Comparison of ENCODE assay signal across 20 cellular contexts in genomic region chr2:30661173-30662107, GRCh38.
DNase-seq lines count a peak whose midpoint lies in the region; ATAC-seq, FAIRE-seq and TF ChIP-seq lines count a peak whose summit lies in the region.
"Had no signal": no experiment of that assay in that cellular context is flagged by ENCODE, and none has a peak within 500 bp of the region (broad histone marks: within the 10 kb centered on the region; RNA-seq: fewer than 3 reads in every experiment).

No MANE protein-coding gene starts in this region.

- peaks cover 4% of the 10 kb centered on the region for H3K9me3 ChIP-seq in GM12878 (replicated peaks; ENCODE audit: control insufficient read depth, insufficient read depth, low read length)
- H3K9me3 ChIP-seq: BE2C had no signal

- CTCF ChIA-PET in GM12878 (lab: Yijun Ruan, JAX) = interaction anchor here (0.9 to 2.2 kb wide), 8 partner anchors 10 to 497 kb away, joined by 3 to 9 read pairs (median 4); no protein-coding TSS in a partner anchor

- no peaks in the 10 kb centered on the region for H3K4me1 ChIP-seq in GM12878 (ENCODE audit: control insufficient read depth, insufficient read depth, low read length)

- H3K79me2 ChIP-seq in GM12878 (ENCODE audit: control insufficient read depth, insufficient read depth, low read length) = no peaks in the 10 kb centered on the region

- H3K9ac ChIP-seq in GM12878 (ENCODE audit: control insufficient read depth, insufficient read depth, low read length) = no peak overlapping the region

- no peak overlapping the region for H3K27ac ChIP-seq in GM12878 (ENCODE audit: control insufficient read depth, insufficient read depth)
- H3K27ac ChIP-seq: 22Rv1 had no signal

- BruUV-seq in GM12878 (replicated peaks; lab: Mats Ljungman, UMichigan) = no TSS peak

- no peak for TF ChIP-seq CTCF in GM12878 (IDR thresholded peaks at IDR 0.05 in 2 of 3, conservative IDR thresholded peaks at IDR 0.05 in 1 of 3; ENCODE audit: control insufficient read depth in 2 of 3, extremely low read depth in 1 of 3, insufficient read depth in 1 of 3, low read depth in 3 of 3, low read length in 3 of 3)

- intact Hi-C loops in GM12878 (cut with micrococcal nuclease; ENCODE audit: unreplicated experiment) = no loop called here

- no peaks in the 10 kb centered on the region for H3K36me3 ChIP-seq in GM12878 (ENCODE audit: control insufficient read depth in 2 of 2, insufficient read depth in 2 of 2, low read length in 1 of 2)
- H3K36me3 ChIP-seq: BE2C had no signal

- POLR2A ChIA-PET in GM12878 (lab: Charles Lee) = interaction anchor here (0.6 kb wide), 1 partner anchor 401 kb away, joined by 3 read pairs; no protein-coding TSS in a partner anchor

- no peak for TF ChIP-seq EP300 in GM12878 (IDR thresholded peaks at IDR 0.05; ENCODE audit: borderline replicate concordance in 1 of 2, control insufficient read depth in 1 of 2, low read depth in 2 of 2, low read length in 2 of 2)

- no peak overlapping the region for H3K4me3 ChIP-seq in GM12878

- no peak for ATAC-seq in GM12878
- ATAC-seq in GM19351 (IDR thresholded peaks at IDR 0.05; ENCODE audit: unreplicated experiment) = no peak
- ATAC-seq: naive thymus-derived CD8-positive, alpha-beta T cell had no signal

- H4K20me1 ChIP-seq in GM12878 (ENCODE audit: control insufficient read depth, insufficient read depth) = no peaks in the 10 kb centered on the region

- no peak for TF ChIP-seq POLR2A in GM12878 (IDR thresholded peaks at IDR 0.05; ENCODE audit: low read depth, low read length)

- SMC1A ChIA-PET in GM12878 (lab: Charles Lee; ENCODE audit: uncharacterized antibody, unreplicated experiment) = interaction anchor here (0.6 to 1.8 kb wide), 10 partner anchors 14 to 548 kb away, joined by 3 to 6 read pairs (median 3); no protein-coding TSS in a partner anchor

- no peak overlapping the region for H3K4me2 ChIP-seq in GM12878 (ENCODE audit: control insufficient read depth, insufficient read depth)

- 35% methylated on average over 5 of the region's 5 CpGs for WGBS in GM12878 (ENCODE audit: insufficient coverage, insufficient replicate concordance, low lambda C conversion rate, missing lambda C conversion rate)

- no peak for FAIRE-seq in GM12878 (lab: Jason Lieb, UNC)
- FAIRE-seq: G401.6 had no signal

- no peak for TF ChIP-seq RAD21 in GM12878 (IDR thresholded peaks at IDR 0.05; ENCODE audit: insufficient read depth, low read depth, low read length)

- in situ Hi-C loops in GM12878 (cut with MboI) = no loop called here

- RAD21 ChIA-PET in GM12878 (lab: Charles Lee; ENCODE audit: unreplicated experiment) = interaction anchor here (0.9 kb wide), 1 partner anchor 12 kb away, joined by 3 read pairs; no protein-coding TSS in a partner anchor

- no peaks in the 10 kb centered on the region for H3K27me3 ChIP-seq in GM12878 (replicated peaks in 1 of 2; ENCODE audit: control insufficient read depth in 2 of 2, insufficient read depth in 2 of 2, low read length in 1 of 2)
- H3K27me3 ChIP-seq: BE2C had no signal

- DNase-seq in DMS53 (lab: John Stamatoyannopoulos, UW) (peak; percentile 16), DMS53 treated with DMSO at 0.1 percent for 48 hours (lab: John Stamatoyannopoulos, UW; ENCODE audit: unreplicated experiment) (no peak), HT1080 (ENCODE audit: low read depth) (peak; percentile 76), GM12878 (ENCODE audit: low read depth, low spot score) (no peak), myocyte (ENCODE audit: low read depth) (peak; percentile 44), NCI-H187 treated with DMSO at 0.1 percent for 48 hours (lab: John Stamatoyannopoulos, UW) (no peak), kidney glomerular epithelial cell (lab: John Stamatoyannopoulos, UW) (no peak)
- DNase-seq: activated CD4-positive, CD25-positive, alpha-beta regulatory T cell; activated CD8-positive, alpha-beta memory T cell treated with anti-CD3 and anti-CD28 coated beads for 24 hours; BE2C; KG1; naive thymus-derived CD8-positive, alpha-beta T cell; NCI-H1092 treated with DMSO at 0.1 percent for 48 hours; NCI-H2107; NCI-H526; stimulated activated CD4-positive, alpha-beta T cell treated with anti-CD3 and anti-CD28 coated beads, Interleukin-2, amount 100 ng/mL, for 24 hours; T-helper 2 cell had no signal

- H2AFZ ChIP-seq in GM12878 (ENCODE audit: control insufficient read depth, low read depth, low read length) = no peak overlapping the region

TF ChIP-seq in GM12878, 131 proteins besides CTCF, POLR2A, EP300 and RAD21:
- TF ChIP-seq TCF3 (IDR thresholded peaks at IDR 0.05; ENCODE audit: borderline replicate concordance, insufficient read depth, low read depth, low read length) (no peak), ELK1 (IDR thresholded peaks at IDR 0.05; ENCODE audit: low read depth, low read length) (no peak), E2F8 (IDR thresholded peaks at IDR 0.05; ENCODE audit: low read depth, partially characterized antibody) (no peak), PML (IDR thresholded peaks at IDR 0.05; ENCODE audit: low read length) (peak; percentile 50; the same call in 1 of the 2 replicates)

Comparison
In these comparisons a context has a peak if more than half of its experiments do, and no peak if none do; other contexts are left out.
1. DNase-seq: peak in DMS53 (single experiment), HT1080 (single experiment) and myocyte (single experiment); none in DMS53 treated with DMSO at 0.1 percent for 48 hours (single experiment), GM12878 (single experiment), NCI-H187 treated with DMSO at 0.1 percent for 48 hours (single experiment) and kidney glomerular epithelial cell (single experiment).